In genomic region chr16:87368029-87368765, GRCh38 we compare ENCODE assay signal across 18 cellular contexts. TPM values are rescaled to one million over a fixed set of nuclear protein-coding genes. Genes with fewer than 3 reads are reported as not detected.
DNase-seq lines count a peak whose midpoint lies in the region; ATAC-seq and TF ChIP-seq lines count a peak whose summit lies in the region.
"Had no signal": no experiment of that assay in that cellular context is flagged by ENCODE, and none has a peak within 500 bp of the region (broad histone marks: within the 10 kb centered on the region; RNA-seq: fewer than 3 reads in every experiment).

No MANE protein-coding gene starts in this region.

- no peaks in the 10 kb centered on the region for H3F3A ChIP-seq in smooth muscle cell (ENCODE audit: low read depth)

- H2AFZ ChIP-seq in smooth muscle cell (ENCODE audit: low read depth) = no peak overlapping the region

- H3K36me3 Mint-ChIP-seq in CD4-positive, alpha-beta memory T cell = peaks cover 19 to 27% of the 10 kb centered on the region in 2 donors
- H3K36me3 Mint-ChIP-seq in activated T-helper 2 cell treated with anti-CD3 and anti-CD28 coated beads, Interferon-gamma antibody, Interleukin-2, Interleukin-4, amounts not matched to agents 10 μg/mL and 5 μg/mL and 100 μg/mL, durations not matched to agents 14 hours and 24 hours and 36 hours (ENCODE audit: low read depth) = peaks cover 20% of the 10 kb centered on the region
- peaks cover 7% of the 10 kb centered on the region for H3K36me3 Mint-ChIP-seq in memory B cell
- peaks cover 19% of the 10 kb centered on the region for H3K36me3 Mint-ChIP-seq in T-cell
- H3K36me3 Mint-ChIP-seq in stimulated activated effector memory CD8-positive, alpha-beta T cell treated with anti-CD3 and anti-CD28 coated beads, Interleukin-12 subunit alpha, Interleukin-12 subunit beta, amount 100 ng/mL, for 72 hours = peaks cover 26% of the 10 kb centered on the region

- 93% methylated on average over 5 of the region's 5 CpGs for WGBS in smooth muscle cell (ENCODE audit: low lambda C conversion rate)

- H3K9me3 ChIP-seq in CD4-positive, alpha-beta memory T cell (ENCODE audit: control insufficient read depth in 1 of 2, low read length in 2 of 2) = no peaks in the 10 kb centered on the region
- H3K9me3 ChIP-seq in smooth muscle cell (replicated peaks; ENCODE audit: low read depth) = no peaks in the 10 kb centered on the region
- H3K9me3 ChIP-seq: mucosa of descending colon had no signal

- no peak overlapping the region for H3K9ac ChIP-seq in smooth muscle cell (ENCODE audit: low read depth)

- peaks cover 98% of the 10 kb centered on the region for H4K20me1 ChIP-seq in smooth muscle cell (ENCODE audit: low read depth)

- no peaks in the 10 kb centered on the region for H3K9me3 Mint-ChIP-seq in CD4-positive, alpha-beta memory T cell
- no peaks in the 10 kb centered on the region for H3K9me3 Mint-ChIP-seq in activated T-helper 2 cell treated with anti-CD3 and anti-CD28 coated beads, Interferon-gamma antibody, Interleukin-2, Interleukin-4, amounts not matched to agents 10 μg/mL and 5 μg/mL and 100 μg/mL, durations not matched to agents 14 hours and 24 hours and 36 hours
- H3K9me3 Mint-ChIP-seq in memory B cell = no peaks in the 10 kb centered on the region
- no peaks in the 10 kb centered on the region for H3K9me3 Mint-ChIP-seq in T-cell
- H3K9me3 Mint-ChIP-seq in stimulated activated effector memory CD8-positive, alpha-beta T cell treated with anti-CD3 and anti-CD28 coated beads, Interleukin-12 subunit alpha, Interleukin-12 subunit beta, amount 100 ng/mL, for 72 hours = no peaks in the 10 kb centered on the region
- H3K9me3 Mint-ChIP-seq: activated T-cell treated with anti-CD3 and anti-CD28 coated beads, Interleukin-2, amount 50 U/mL, for 4 hours had no signal

- H3K4me2 ChIP-seq in smooth muscle cell = no peak overlapping the region

- H3K27me3 ChIP-seq in CD4-positive, alpha-beta memory T cell (ENCODE audit: insufficient read depth, low read length) = no peaks in the 10 kb centered on the region
- no peaks in the 10 kb centered on the region for H3K27me3 ChIP-seq in smooth muscle cell (ENCODE audit: low read depth)
- H3K27me3 ChIP-seq: foreskin keratinocyte had no signal

- H3K4me1 ChIP-seq in CD4-positive, alpha-beta memory T cell (ENCODE audit: insufficient read depth, low read length) = peaks cover 17% of the 10 kb centered on the region
- no peaks in the 10 kb centered on the region for H3K4me1 ChIP-seq in smooth muscle cell (ENCODE audit: low read depth)
- H3K4me1 ChIP-seq: foreskin keratinocyte had no signal

- peak overlapping the region in 4 of 7 donors; percentile 4 to 58 (median 26) for H3K27ac Mint-ChIP-seq in CD4-positive, alpha-beta memory T cell
- peak overlapping the region; percentile 81 for H3K27ac Mint-ChIP-seq in activated T-helper 2 cell treated with anti-CD3 and anti-CD28 coated beads, Interferon-gamma antibody, Interleukin-2, Interleukin-4, amounts not matched to agents 10 μg/mL and 5 μg/mL and 100 μg/mL, durations not matched to agents 14 hours and 24 hours and 36 hours
- H3K27ac Mint-ChIP-seq in memory B cell (peak overlapping the region; percentile 31), T-cell (no peak overlapping the region)
- no peak overlapping the region for H3K27ac Mint-ChIP-seq in stimulated activated effector memory CD8-positive, alpha-beta T cell treated with anti-CD3 and anti-CD28 coated beads, Interleukin-12 subunit alpha, Interleukin-12 subunit beta, amount 100 ng/mL, for 72 hours

- H3K36me3 ChIP-seq in CD4-positive, alpha-beta memory T cell (ENCODE audit: insufficient read depth, low read length) = peaks cover 7% of the 10 kb centered on the region
- H3K36me3 ChIP-seq in smooth muscle cell (ENCODE audit: low read depth) = no peaks in the 10 kb centered on the region

- no peak overlapping the region for H3K27ac ChIP-seq in CD4-positive, alpha-beta memory T cell (ENCODE audit: low read depth, low read length)
- H3K27ac ChIP-seq in smooth muscle cell (ENCODE audit: low read depth) = no peak overlapping the region
- H3K27ac ChIP-seq: C4-2B, foreskin keratinocyte, RWPE1, WERI-Rb-1 had no signal

- peaks cover 42% of the 10 kb centered on the region for H3K79me2 ChIP-seq in smooth muscle cell (ENCODE audit: low read depth)

- TF ChIP-seq CTCF in smooth muscle cell (IDR thresholded peaks at IDR 0.05; ENCODE audit: borderline replicate concordance, insufficient read depth, poor library complexity, severe bottlenecking) = no peak

- CTCF ChIA-PET in CD4-positive, alpha-beta memory T cell (lab: Charles Lee; ENCODE audit: partially characterized antibody) = no interaction called here
- CTCF ChIA-PET in T-cell (lab: Charles Lee) = no interaction called here

- H3K27me3 Mint-ChIP-seq in CD4-positive, alpha-beta memory T cell = no peaks in the 10 kb centered on the region
- H3K27me3 Mint-ChIP-seq in activated T-helper 2 cell treated with anti-CD3 and anti-CD28 coated beads, Interferon-gamma antibody, Interleukin-2, Interleukin-4, amounts not matched to agents 10 μg/mL and 5 μg/mL and 100 μg/mL, durations not matched to agents 14 hours and 24 hours and 36 hours (ENCODE audit: low read depth) = no peaks in the 10 kb centered on the region
- H3K27me3 Mint-ChIP-seq in memory B cell (no peaks in the 10 kb centered on the region), T-cell (no peaks in the 10 kb centered on the region)

- no peak for DNase-seq in CD4-positive, alpha-beta memory T cell
- DNase-seq in NOMO-1 treated with dmso at 0.1 percent for 144 hours (lab: John Stamatoyannopoulos, UW; ENCODE audit: unreplicated experiment) (peak; percentile 73), memory B cell (ENCODE audit: low spot score in 2 of 2) (no peak), T-cell (no peak), NCI-H526 treated with DMSO at 0.1 percent for 48 hours (lab: John Stamatoyannopoulos, UW) (no peak), smooth muscle cell (lab: John Stamatoyannopoulos, UW; ENCODE audit: unreplicated experiment) (no peak)
- no peak for DNase-seq in activated T-helper 2 cell treated with anti-CD3 and anti-CD28 coated beads, Interferon-gamma antibody, Interleukin-2, Interleukin-4, amounts not matched to agents 10 μg/mL and 5 μg/mL and 100 μg/mL, durations not matched to agents 14 hours and 24 hours and 36 hours (ENCODE audit: low spot score)
- no peak for DNase-seq in stimulated activated effector memory CD8-positive, alpha-beta T cell treated with anti-CD3 and anti-CD28 coated beads, Interleukin-12 subunit alpha, Interleukin-12 subunit beta, amount 100 ng/mL, for 72 hours (ENCODE audit: low spot score in 2 of 2)
- DNase-seq: activated T-cell treated with anti-CD3 and anti-CD28 coated beads, Interleukin-2, amount 50 U/mL, for 4 hours; foreskin keratinocyte; NCI-H1092; NCI-H226; stimulated activated CD4-positive, alpha-beta T cell treated with anti-CD3 and anti-CD28 coated beads, Interleukin-2, amount 100 ng/mL, for 48 hours; stimulated activated naive CD4-positive, alpha-beta T cell; WERI-Rb-1 had no signal

- POLR2A ChIA-PET in CD4-positive, alpha-beta memory T cell (lab: Charles Lee; ENCODE audit: partially characterized antibody) = interaction anchor here (0.5 kb wide), 1 partner anchor 16 kb away, joined by 3 read pairs; the partner anchor contains the start of gene FBXO31
- POLR2A ChIA-PET in T-cell (lab: Charles Lee) = interaction anchor here (0.5 to 0.6 kb wide), 2 partner anchors 17 to 107 kb away, joined by 4 to 7 read pairs; no protein-coding TSS in a partner anchor

- peaks cover 26 to 78% (median 39%) of the 10 kb centered on the region in 4 donors for H3K4me1 Mint-ChIP-seq in CD4-positive, alpha-beta memory T cell
- peaks cover 44% of the 10 kb centered on the region for H3K4me1 Mint-ChIP-seq in activated T-helper 2 cell treated with anti-CD3 and anti-CD28 coated beads, Interferon-gamma antibody, Interleukin-2, Interleukin-4, amounts not matched to agents 10 μg/mL and 5 μg/mL and 100 μg/mL, durations not matched to agents 14 hours and 24 hours and 36 hours (ENCODE audit: low read depth)
- H3K4me1 Mint-ChIP-seq in memory B cell (peaks cover 21% of the 10 kb centered on the region), T-cell (peaks cover 51 to 62% (median 55%) of the 10 kb centered on the region in 3 donors)
- H3K4me1 Mint-ChIP-seq in stimulated activated effector memory CD8-positive, alpha-beta T cell treated with anti-CD3 and anti-CD28 coated beads, Interleukin-12 subunit alpha, Interleukin-12 subunit beta, amount 100 ng/mL, for 72 hours = peaks cover 67% of the 10 kb centered on the region

- H3K4me3 Mint-ChIP-seq in CD4-positive, alpha-beta memory T cell = no peak overlapping the region
- no peak overlapping the region for H3K4me3 Mint-ChIP-seq in activated T-helper 2 cell treated with anti-CD3 and anti-CD28 coated beads, Interferon-gamma antibody, Interleukin-2, Interleukin-4, amounts not matched to agents 10 μg/mL and 5 μg/mL and 100 μg/mL, durations not matched to agents 14 hours and 24 hours and 36 hours (ENCODE audit: low read depth)
- H3K4me3 Mint-ChIP-seq in memory B cell (no peak overlapping the region), T-cell (no peak overlapping the region)
- no peak overlapping the region for H3K4me3 Mint-ChIP-seq in stimulated activated effector memory CD8-positive, alpha-beta T cell treated with anti-CD3 and anti-CD28 coated beads, Interleukin-12 subunit alpha, Interleukin-12 subunit beta, amount 100 ng/mL, for 72 hours
- H3K4me3 Mint-ChIP-seq: activated T-cell treated with anti-CD3 and anti-CD28 coated beads, Interleukin-2, amount 50 U/mL, for 4 hours had no signal

- intact Hi-C loops in CD4-positive, alpha-beta memory T cell (cut with micrococcal nuclease) = no loop called here
- intact Hi-C loops in activated T-helper 2 cell treated with anti-CD3 and anti-CD28 coated beads, Interferon-gamma antibody, Interleukin-2, Interleukin-4, amounts not matched to agents 10 μg/mL and 5 μg/mL and 100 μg/mL, durations not matched to agents 14 hours and 24 hours and 36 hours (cut with micrococcal nuclease) = no loop called here

- H3K4me3 ChIP-seq in CD4-positive, alpha-beta memory T cell (ENCODE audit: low read length in 2 of 2) = no peak overlapping the region
- H3K4me3 ChIP-seq in smooth muscle cell = no peak overlapping the region
- H3K4me3 ChIP-seq: mucosa of descending colon had no signal

- peak; percentile 78 for ATAC-seq in memory B cell (ENCODE audit: low read depth)
- ATAC-seq in T-cell (replicated peaks in 1 of 4) = no peak
- no peak for ATAC-seq in stimulated activated effector memory CD8-positive, alpha-beta T cell treated with anti-CD3 and anti-CD28 coated beads, Interleukin-12 subunit alpha, Interleukin-12 subunit beta, amount 100 ng/mL, for 72 hours
- ATAC-seq: activated T-cell treated with anti-CD3 and anti-CD28 coated beads, Interleukin-2, amount 50 U/mL, for 4 hours; foreskin keratinocyte; mucosa of descending colon had no signal

RNA-seq across cellular contexts. Expression of gene FBXO31, which starts 15.4 kb away (rescaled TPM):
- total RNA-seq in CD4-positive, alpha-beta memory T cell = 10 to 100 TPM; 44.2 to 44.6 TPM
- 10 to 100 TPM; 22.9 to 24.8 TPM for polyA plus RNA-seq in CD4-positive, alpha-beta memory T cell
- total RNA-seq in activated T-helper 2 cell treated with anti-CD3 and anti-CD28 coated beads, Interferon-gamma antibody, Interleukin-2, Interleukin-4, amounts not matched to agents 10 μg/mL and 5 μg/mL and 100 μg/mL, durations not matched to agents 14 hours and 24 hours and 36 hours = 33.6 and 40.1 TPM in 2 replicates
- total RNA-seq in T-cell (10 to 100 TPM; 34.7 to 67.2 (median 55.6) TPM), smooth muscle cell (9.3 and 25.6 TPM in 2 replicates)
- 13.9 and 23.0 TPM in 2 replicates for polyA plus RNA-seq in smooth muscle cell

RNA-seq across cellular contexts. Expression of gene MAP1LC3B, which starts 23.9 kb away (rescaled TPM):
- total RNA-seq in CD4-positive, alpha-beta memory T cell = 10 to 100 TPM; 67.2 to 72.1 TPM
- polyA plus RNA-seq in CD4-positive, alpha-beta memory T cell = 100 to 1,000 TPM; 133 to 172 TPM
- total RNA-seq in activated T-helper 2 cell treated with anti-CD3 and anti-CD28 coated beads, Interferon-gamma antibody, Interleukin-2, Interleukin-4, amounts not matched to agents 10 μg/mL and 5 μg/mL and 100 μg/mL, durations not matched to agents 14 hours and 24 hours and 36 hours = 40.6 and 43.6 TPM in 2 replicates
- total RNA-seq in T-cell (10 to 100 TPM; 51.3 to 90.4 (median 53.3) TPM), smooth muscle cell (67.5 and 77.5 TPM in 2 replicates)
- polyA plus RNA-seq in smooth muscle cell = 107 and 118 TPM in 2 replicates

RNA-seq across cellular contexts. Expression of gene C16orf95, which starts 51.0 kb away (rescaled TPM):
- 1 to 10 TPM; 1.6 TPM for total RNA-seq in CD4-positive, alpha-beta memory T cell
- 1 to 10 TPM; 1.4 to 2.4 TPM for polyA plus RNA-seq in CD4-positive, alpha-beta memory T cell
- 12.3 and 12.4 TPM in 2 replicates for total RNA-seq in activated T-helper 2 cell treated with anti-CD3 and anti-CD28 coated beads, Interferon-gamma antibody, Interleukin-2, Interleukin-4, amounts not matched to agents 10 μg/mL and 5 μg/mL and 100 μg/mL, durations not matched to agents 14 hours and 24 hours and 36 hours
- total RNA-seq in T-cell = 1 to 10 TPM in 4 of 5 donors, under 1 TPM in 1; 0.98 to 3.1 (median 2.6) TPM
- 1.9 and 7.7 TPM in 2 replicates for total RNA-seq in smooth muscle cell
- polyA plus RNA-seq in smooth muscle cell = 8.0 and 8.2 TPM in 2 replicates

Comparison
In these comparisons a context has a peak if more than half of its experiments do, and no peak if none do; other contexts are left out.
1. H3K27ac Mint-ChIP-seq: peak in CD4-positive, alpha-beta memory T cell (4 of 7), activated T-helper 2 cell treated with anti-CD3 and anti-CD28 coated beads, Interferon-gamma antibody, Interleukin-2, Interleukin-4, amounts not matched to agents 10 μg/mL and 5 μg/mL and 100 μg/mL, durations not matched to agents 14 hours and 24 hours and 36 hours (single experiment) and memory B cell (single experiment); none in T-cell (0 of 2) and stimulated activated effector memory CD8-positive, alpha-beta T cell treated with anti-CD3 and anti-CD28 coated beads, Interleukin-12 subunit alpha, Interleukin-12 subunit beta, amount 100 ng/mL, for 72 hours (single experiment).